8 cellular contexts compared by ENCODE assay signal in genomic region chr2:216499641-216500218, GRCh38. TPM values are rescaled to one million over a fixed set of nuclear protein-coding genes. Genes with fewer than 3 reads are reported as not detected.
DNase-seq lines count a peak whose midpoint lies in the region; ATAC-seq, FAIRE-seq and TF ChIP-seq lines count a peak whose summit lies in the region.

No MANE protein-coding gene starts in this region.

- H3K4me1 Mint-ChIP-seq in CD8-positive, alpha-beta memory T cell, result peaks cover 54 to 68% (median 66%) of the 10 kb centered on the region in 3 donors

- POLR2A ChIA-PET in CD8-positive, alpha-beta memory T cell (lab: Charles Lee), result no interaction called here
- POLR2A ChIA-PET in H1 (lab: Charles Lee; ENCODE audit: partially characterized antibody), result interaction anchor here (0.6 to 7.2 kb wide), 9 partner anchors 9 to 416 kb away, joined by 3 to 65 read pairs (median 4); partner anchors contain the start of gene MARCHF4

- H3K79me2 ChIP-seq in H1 (ENCODE audit: control insufficient read depth in 1 of 2, insufficient read depth in 2 of 2, low read length in 2 of 2), result peaks cover 16 to 47% of the 10 kb centered on the region in 2 experiments

- H4K20me1 ChIP-seq in H1 (replicated peaks in 1 of 2; ENCODE audit: control insufficient read depth in 1 of 2, insufficient read depth in 2 of 2, low read length in 2 of 2), result peaks cover 5 to 18% of the 10 kb centered on the region in 2 experiments

- H3K23me2 ChIP-seq in H1 (ENCODE audit: low read depth, low read length), result peaks cover 10% of the 10 kb centered on the region

- H3K23ac ChIP-seq in H1 (ENCODE audit: insufficient read length), result no peak overlapping the region

- peaks cover 7 to 59% (median 23%) of the 10 kb centered on the region in 3 donors for H3K36me3 Mint-ChIP-seq in CD8-positive, alpha-beta memory T cell

- ATAC-seq in HG02973 (IDR thresholded peaks at IDR 0.05; ENCODE audit: unreplicated experiment) (no peak), HG02588 (IDR thresholded peaks at IDR 0.05; ENCODE audit: unreplicated experiment) (no peak)

- peak overlapping the region; percentile 95 to 100 (median 98) for H3K4me3 Mint-ChIP-seq in CD8-positive, alpha-beta memory T cell

- H2BK120ac ChIP-seq in H1 (replicated peaks; ENCODE audit: low read depth, low read length), result no peak overlapping the region

- no peak for TF ChIP-seq EP300 in H1 (IDR thresholded peaks at IDR 0.05; ENCODE audit: borderline replicate concordance in 1 of 2, low read depth in 2 of 2, low read length in 2 of 2)

- no peak for TF ChIP-seq POLR2A in H1 (IDR thresholded peaks at IDR 0.05; ENCODE audit: control extremely low read depth in 1 of 2, low read depth in 2 of 2, low read length in 2 of 2)

- peak overlapping the region; percentile 67 for H4K5ac ChIP-seq in H1 (ENCODE audit: insufficient read length, low read depth, low read length)

- no peaks in the 10 kb centered on the region for H3K9me3 ChIP-seq in CD8-positive, alpha-beta memory T cell (ENCODE audit: low read length)
- no peaks in the 10 kb centered on the region for H3K9me3 ChIP-seq in NT2/D1 (ENCODE audit: insufficient read depth, low read length)
- no peaks in the 10 kb centered on the region for H3K9me3 ChIP-seq in H1 (ENCODE audit: insufficient read depth in 2 of 2, low read depth in 1 of 2, low read length in 1 of 2)
- H3K9me3 ChIP-seq in neutrophil, result no peaks in the 10 kb centered on the region

- H3K18ac ChIP-seq in H1 (ENCODE audit: extremely low read depth, low read length), result peak overlapping the region; percentile 34; the same call in 1 of the 2 replicates

- peaks cover 30% of the 10 kb centered on the region for H3K4me1 ChIP-seq in CD8-positive, alpha-beta memory T cell (ENCODE audit: insufficient read depth, low read length)
- H3K4me1 ChIP-seq in NT2/D1 (ENCODE audit: insufficient read depth, insufficient read length) (no peaks in the 10 kb centered on the region), H1 (replicated peaks in 1 of 4; ENCODE audit: control insufficient read depth in 3 of 4, insufficient read depth in 4 of 4, low read length in 3 of 4) (peaks cover 2 to 12% (median 4%) of the 10 kb centered on the region in 4 experiments; a peak in 6 of 7 replicates), neutrophil (ENCODE audit: control insufficient read depth in 1 of 2, insufficient read depth in 1 of 2, low read depth in 1 of 2, low read length in 1 of 2) (peaks cover 25 to 30% of the 10 kb centered on the region in 2 experiments)

- H3K9ac ChIP-seq in NT2/D1 (ENCODE audit: insufficient read length, low read depth), result peak overlapping the region; percentile 98
- H3K9ac ChIP-seq in H1 (replicated peaks in 1 of 4; ENCODE audit: extremely low read depth in 1 of 4, low read depth in 3 of 4, low read length in 3 of 4), result peak overlapping the region; percentile 94 to 99 (median 97)

- no peak overlapping the region for H4K8ac ChIP-seq in H1 (ENCODE audit: extremely low read depth, insufficient read depth, low read length)

- 0 out of 2 replicates have a peak, but pooled peaks cover 5% of the 10 kb centered on the region for H3K79me1 ChIP-seq in H1 (ENCODE audit: low read depth, low read length)

- H2AK5ac ChIP-seq in H1 (ENCODE audit: low read depth, low read length), result no peak overlapping the region

- H2BK20ac ChIP-seq in H1 (ENCODE audit: low read length), result no peak overlapping the region

- H3K4me2 ChIP-seq in H1 (ENCODE audit: insufficient read depth in 1 of 2, low read depth in 2 of 2, low read length in 2 of 2), result peak overlapping the region; percentile 75 to 100

- H3K27ac ChIP-seq in CD8-positive, alpha-beta memory T cell (ENCODE audit: low read depth, low read length), result peak overlapping the region; percentile 82
- H3K27ac ChIP-seq in H1 (ENCODE audit: low read depth, low read length) (peak overlapping the region; percentile 86), neutrophil (peak overlapping the region; percentile 79)

- H2BK15ac ChIP-seq in H1 (ENCODE audit: low read length), result no peak overlapping the region

- no peak for TF ChIP-seq RAD21 in H1 (IDR thresholded peaks at IDR 0.05 in 1 of 2, conservative IDR thresholded peaks at IDR 0.05 in 1 of 2; ENCODE audit: low read depth in 2 of 2, low read length in 2 of 2)

- no peak overlapping the region for H4K91ac ChIP-seq in H1 (replicated peaks; ENCODE audit: insufficient read length, low read length)

- no peaks in the 10 kb centered on the region for H3K27me3 Mint-ChIP-seq in CD8-positive, alpha-beta memory T cell

- FAIRE-seq in H1 (lab: Jason Lieb, UNC), result no peak

- no peak for TF ChIP-seq CTCF in H1 (IDR thresholded peaks at IDR 0.05; ENCODE audit: control extremely low read depth in 1 of 3, insufficient read depth in 1 of 3, low read depth in 1 of 3, low read length in 3 of 3)
- no peak for TF ChIP-seq CTCF in neutrophil (IDR thresholded peaks at IDR 0.05)

- peak overlapping the region; percentile 94 to 99 (median 96) for H3K27ac Mint-ChIP-seq in CD8-positive, alpha-beta memory T cell

- no peaks in the 10 kb centered on the region for H3K9me3 Mint-ChIP-seq in CD8-positive, alpha-beta memory T cell

- no peak overlapping the region for H2AFZ ChIP-seq in H1 (ENCODE audit: low read length)

- peak overlapping the region; percentile 95 for H3K4me3 ChIP-seq in CD8-positive, alpha-beta memory T cell (ENCODE audit: low read length)
- H3K4me3 ChIP-seq in NT2/D1 (ENCODE audit: insufficient read length, low read depth) (peak overlapping the region; percentile 96), H1 (ENCODE audit: extremely low read depth in 1 of 4, insufficient read depth in 2 of 4, low read depth in 3 of 4, low read length in 4 of 4) (peak overlapping the region; percentile 86 to 97 (median 92)), neutrophil (ENCODE audit: low read depth in 1 of 2, low read length in 1 of 2) (peak overlapping the region in 1 of 2 experiments; percentile 72)

- H2BK5ac ChIP-seq in H1 (ENCODE audit: low read depth, low read length), result no peak overlapping the region; the same call in 1 of the 2 replicates

- no peak overlapping the region for H2BK12ac ChIP-seq in H1 (ENCODE audit: low read depth, low read length)

- DNase-seq in CD8-positive, alpha-beta memory T cell, result no peak
- DNase-seq in NT2/D1 (ENCODE audit: low read depth, low spot score) (no peak), H1 (ENCODE audit: low read depth in 1 of 2, low spot score in 2 of 2) (no peak), AG08396 (ENCODE audit: low spot score) (no peak)
- no peak for DNase-seq in stimulated activated CD4-positive, alpha-beta T cell treated with anti-CD3 and anti-CD28 coated beads, Interleukin-4, amount 100 ng/mL, for 24 hours

- CTCF ChIA-PET in CD8-positive, alpha-beta memory T cell (lab: Charles Lee), result no interaction called here
- CTCF ChIA-PET in H1 (lab: Charles Lee; ENCODE audit: partially characterized antibody), result no interaction called here

- no peaks in the 10 kb centered on the region for H3K27me3 ChIP-seq in CD8-positive, alpha-beta memory T cell (ENCODE audit: insufficient read depth, low read length, poor library complexity, severe bottlenecking)
- no peaks in the 10 kb centered on the region for H3K27me3 ChIP-seq in NT2/D1 (ENCODE audit: insufficient read depth, insufficient read length)
- H3K27me3 ChIP-seq in H1 (replicated peaks in 1 of 4; ENCODE audit: control insufficient read depth in 3 of 4, extremely low read depth in 1 of 4, insufficient read depth in 3 of 4, low read length in 3 of 4), result no peaks in the 10 kb centered on the region
- no peaks in the 10 kb centered on the region for H3K27me3 ChIP-seq in neutrophil

- peaks cover 36% of the 10 kb centered on the region for H3K36me3 ChIP-seq in CD8-positive, alpha-beta memory T cell (ENCODE audit: insufficient read depth, low read length)
- H3K36me3 ChIP-seq in NT2/D1 (ENCODE audit: insufficient read depth, insufficient read length, low read length), result peaks cover 81% of the 10 kb centered on the region
- H3K36me3 ChIP-seq in H1 (ENCODE audit: control insufficient read depth in 2 of 4, insufficient read depth in 4 of 4, low read length in 3 of 4), result peaks cover 32 to 56% (median 52%) of the 10 kb centered on the region in 4 experiments
- peaks cover 48% of the 10 kb centered on the region for H3K36me3 ChIP-seq in neutrophil

- no peak overlapping the region for H3K14ac ChIP-seq in H1 (ENCODE audit: insufficient read length)

- H3K4ac ChIP-seq in H1 (replicated peaks; ENCODE audit: insufficient read length, low read depth, low read length), result peak overlapping the region; percentile 57

- WGBS in H1 (ENCODE audit: extremely low coverage in 1 of 2, insufficient coverage in 1 of 2, insufficient read length in 1 of 2, insufficient replicate concordance in 2 of 2, low coverage in 1 of 2, low lambda C conversion rate in 2 of 2, missing lambda C conversion rate in 1 of 2), 2 experiments, result 39% methylated on average over 6 of the region's 6 CpGs; no CpG with 5 or more reads in 1 of the 2 experiments

- peak overlapping the region; percentile 27 for H3K56ac ChIP-seq in H1 (replicated peaks; ENCODE audit: insufficient read length, low read depth, low read length)

TF ChIP-seq in H1, 55 proteins besides CTCF, POLR2A, EP300 and RAD21:
- TF ChIP-seq SP4 (IDR thresholded peaks at IDR 0.05; ENCODE audit: low read length) (no peak), CHD1 (IDR thresholded peaks at IDR 0.05; ENCODE audit: low read depth, low read length) (0 out of 2 replicates have a peak, but pooled peaks have one; percentile 43)

RNA-seq across cellular contexts. Expression of gene RPL37A, which starts 1.1 kb away (rescaled TPM):
- total RNA-seq in CD8-positive, alpha-beta memory T cell, result 1,000 to 10,000 TPM; 3,637 to 3,698 TPM
- polyA plus RNA-seq in CD8-positive, alpha-beta memory T cell, result 3,268 TPM
- 3,180 and 3,341 TPM in 2 replicates for total RNA-seq in H1 (2021; fragmentation: NEBNext Ultra II Directional; extraction: Animal tissue kit (Norgen Biotek cat#: 25700))
- polyA plus RNA-seq in H1 (2011; rRNA removed), result 1,723 and 1,737 TPM in 2 replicates
- polyA plus RNA-seq in H1 (2011; cell fraction: cytosol; rRNA removed), result 2,977 TPM
- polyA plus RNA-seq in H1 (2011; cell fraction: nucleus; rRNA removed), result 4,552 TPM
- 3,740 to 6,593 TPM (median 5,844 TPM) in 4 replicates for polyA plus RNA-seq in H1 (2012, experiment 1 of 2)
- 4,216 TPM for polyA plus RNA-seq in H1 (2012, experiment 2 of 2)
- 12,293 TPM for polyA plus RNA-seq in H1 (2013, experiment 1 of 2)
- 12,251 TPM for polyA plus RNA-seq in H1 (2013, experiment 2 of 2)
- polyA minus RNA-seq in H1 (2011; rRNA and poly(A)+ RNA removed), result 601 and 656 TPM in 2 replicates
- polyA minus RNA-seq in H1 (2011; cell fraction: cytosol; rRNA and poly(A)+ RNA removed), result 1,160 TPM
- polyA minus RNA-seq in H1 (2011; cell fraction: nucleus; rRNA and poly(A)+ RNA removed), result 777 TPM
